Comparison of ENCODE assay signal across 10 cellular contexts in the genomic region with DNA sequence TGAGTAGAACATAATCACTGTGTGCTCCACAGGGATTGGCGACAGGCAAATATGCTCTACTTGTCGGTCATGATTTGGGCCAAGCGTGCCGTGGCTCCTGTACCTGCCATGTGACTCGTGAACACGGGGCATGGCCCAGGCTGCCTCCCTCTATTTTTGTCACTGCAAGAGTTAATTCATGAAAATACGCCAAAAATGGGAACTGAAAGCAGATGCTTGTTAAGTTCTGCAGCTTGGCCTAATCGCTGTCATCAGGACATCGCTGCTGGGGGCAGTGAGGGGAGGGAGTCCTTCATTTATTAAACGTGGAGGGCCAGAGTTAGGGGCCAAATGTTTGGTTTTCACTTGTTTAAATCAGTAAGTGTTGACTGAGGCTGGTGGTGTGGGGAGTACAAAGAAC.
DNase-seq lines count a peak whose midpoint lies in the region; ATAC-seq and TF ChIP-seq lines count a peak whose summit lies in the region.
"Had no signal": no experiment of that assay in that cellular context is flagged by ENCODE, and none has a peak within 500 bp of the region (broad histone marks: within the 10 kb centered on the region; RNA-seq: fewer than 3 reads in every experiment).

No MANE protein-coding gene starts in this region.

- intact Hi-C loops in uterus (cut with DNase I; ENCODE audit: low total_unique reads) (no loop called here), breast epithelium (cut with DNase I; ENCODE audit: low total_unique reads) (loop anchor here (10.0 kb wide), 1 partner anchor 83 kb away; no protein-coding TSS in a partner anchor)

- TF ChIP-seq CTCF in uterus (IDR thresholded peaks at IDR 0.05) (no peak), breast epithelium (IDR thresholded peaks at IDR 0.05) (no peak)

- H3K4me1 ChIP-seq in uterus (peaks cover 0 to 25% of the 10 kb centered on the region in 2 donors), breast epithelium (peaks cover 4 to 7% of the 10 kb centered on the region in 2 donors)

- H3K9me3 ChIP-seq in uterus (no peaks in the 10 kb centered on the region), breast epithelium (no peaks in the 10 kb centered on the region)

- no peak for TF ChIP-seq POLR2A in uterus (IDR thresholded peaks at IDR 0.05)
- no peak for TF ChIP-seq POLR2A in breast epithelium (IDR thresholded peaks at IDR 0.05)

- DNase-seq in activated naive CD8-positive, alpha-beta T cell treated with anti-CD3 and anti-CD28 coated beads for 36 hours = no peak
- DNase-seq in activated naive CD8-positive, alpha-beta T cell treated with anti-CD3 and anti-CD28 coated beads, Interleukin-2, amount 50 U/mL, for 24 hours = no peak
- DNase-seq in NAMALWA (ENCODE audit: low spot score) (peak; percentile 83), uterus (no peak), NCI-H2171 (lab: John Stamatoyannopoulos, UW) (no peak), breast epithelium (ENCODE audit: low spot score in 2 of 2) (no peak)
- no peak for DNase-seq in activated CD4-positive, CD25-positive, alpha-beta regulatory T cell (lab: John Stamatoyannopoulos, UW)
- DNase-seq: activated effector memory CD4-positive, alpha-beta T cell treated with anti-CD3 and anti-CD28 coated beads, Interleukin-2, amount 50 U/mL, for 16 hours; stimulated activated CD4-positive, alpha-beta T cell treated with anti-CD3 and anti-CD28 coated beads, Interleukin-2, amount 100 ng/mL, for 24 hours had no signal

- no peak for ATAC-seq in activated naive CD8-positive, alpha-beta T cell treated with anti-CD3 and anti-CD28 coated beads, Interleukin-2, amount 50 U/mL, for 24 hours
- ATAC-seq in HG02798 (IDR thresholded peaks at IDR 0.05; ENCODE audit: poor library complexity, unreplicated experiment) = peak; percentile 49

- H3K27me3 ChIP-seq in uterus (no peaks in the 10 kb centered on the region), breast epithelium (no peaks in the 10 kb centered on the region)

- H3K9me3 Mint-ChIP-seq in activated naive CD8-positive, alpha-beta T cell treated with anti-CD3 and anti-CD28 coated beads for 36 hours = peaks cover 6% of the 10 kb centered on the region
- H3K9me3 Mint-ChIP-seq in activated naive CD8-positive, alpha-beta T cell treated with anti-CD3 and anti-CD28 coated beads, Interleukin-2, amount 50 U/mL, for 24 hours = peaks cover 3% of the 10 kb centered on the region

- H3K36me3 ChIP-seq in uterus (no peaks in the 10 kb centered on the region), breast epithelium (no peaks in the 10 kb centered on the region)

- H3K27ac ChIP-seq in uterus = peak overlapping the region; percentile 66 to 79
- H3K27ac ChIP-seq in breast epithelium = peak overlapping the region in 1 of 2 donors; percentile 23

- H3K4me3 ChIP-seq in uterus (no peak overlapping the region), breast epithelium (no peak overlapping the region)

- peak overlapping the region; percentile 17 for H3K27ac Mint-ChIP-seq in activated naive CD8-positive, alpha-beta T cell treated with anti-CD3 and anti-CD28 coated beads for 36 hours
- H3K27ac Mint-ChIP-seq in activated naive CD8-positive, alpha-beta T cell treated with anti-CD3 and anti-CD28 coated beads, Interleukin-2, amount 50 U/mL, for 24 hours = no peak overlapping the region

- peaks cover 46% of the 10 kb centered on the region for H3K4me1 Mint-ChIP-seq in activated naive CD8-positive, alpha-beta T cell treated with anti-CD3 and anti-CD28 coated beads for 36 hours
- peaks cover 68% of the 10 kb centered on the region for H3K4me1 Mint-ChIP-seq in activated naive CD8-positive, alpha-beta T cell treated with anti-CD3 and anti-CD28 coated beads, Interleukin-2, amount 50 U/mL, for 24 hours

- H3K4me3 Mint-ChIP-seq in activated naive CD8-positive, alpha-beta T cell treated with anti-CD3 and anti-CD28 coated beads for 36 hours = no peak overlapping the region
- H3K4me3 Mint-ChIP-seq in activated naive CD8-positive, alpha-beta T cell treated with anti-CD3 and anti-CD28 coated beads, Interleukin-2, amount 50 U/mL, for 24 hours = no peak overlapping the region

- peaks cover 40% of the 10 kb centered on the region for H3K36me3 Mint-ChIP-seq in activated naive CD8-positive, alpha-beta T cell treated with anti-CD3 and anti-CD28 coated beads for 36 hours
- H3K36me3 Mint-ChIP-seq in activated naive CD8-positive, alpha-beta T cell treated with anti-CD3 and anti-CD28 coated beads, Interleukin-2, amount 50 U/mL, for 24 hours (ENCODE audit: low read depth) = peaks cover 40% of the 10 kb centered on the region

- no peaks in the 10 kb centered on the region for H3K27me3 Mint-ChIP-seq in activated naive CD8-positive, alpha-beta T cell treated with anti-CD3 and anti-CD28 coated beads for 36 hours
- no peaks in the 10 kb centered on the region for H3K27me3 Mint-ChIP-seq in activated naive CD8-positive, alpha-beta T cell treated with anti-CD3 and anti-CD28 coated beads, Interleukin-2, amount 50 U/mL, for 24 hours
